Comparison of ENCODE assay signal across 17 cellular contexts in the genomic region with DNA sequence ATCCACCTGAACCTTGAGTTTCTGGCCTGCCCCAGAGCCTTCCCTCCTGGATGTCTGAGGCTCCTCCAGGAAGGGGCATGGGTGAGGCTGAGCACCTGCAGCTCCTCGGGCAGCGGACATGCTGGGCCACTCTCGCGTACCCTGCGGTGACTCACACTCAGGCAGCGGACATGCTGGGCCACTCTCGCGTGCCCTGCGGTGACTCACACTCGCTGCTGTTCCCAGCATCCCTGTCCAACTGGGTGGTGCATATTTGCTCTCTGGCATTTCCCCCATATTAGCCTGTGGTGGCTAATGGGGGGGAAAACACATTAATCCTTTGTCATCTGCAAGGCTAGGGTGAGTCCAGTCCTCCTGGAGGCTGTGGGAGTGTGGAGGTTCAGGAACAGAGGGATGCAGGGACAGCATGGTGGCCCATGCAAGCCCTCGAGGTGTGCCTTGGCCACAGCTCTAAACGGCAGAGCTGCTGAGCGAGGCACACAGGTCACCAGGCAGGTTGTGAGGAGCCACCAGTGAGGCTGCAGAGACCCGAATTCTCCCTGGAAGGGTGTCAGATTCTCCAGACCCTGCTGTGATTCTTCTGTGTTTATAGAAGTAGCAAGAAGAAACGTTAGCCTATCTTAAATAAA.
A peak's percentile ranks its signal among the peaks of the same experiment; 100 is the strongest.
DNase-seq lines count a peak whose midpoint lies in the region; ATAC-seq and TF ChIP-seq lines count a peak whose summit lies in the region.
"Had no signal": no experiment of that assay in that cellular context is flagged by ENCODE, and none has a peak within 500 bp of the region (broad histone marks: within the 10 kb centered on the region; RNA-seq: fewer than 3 reads in every experiment).

No MANE protein-coding gene starts in this region.

- H3K4me1 ChIP-seq in PC-9 (replicated peaks; ENCODE audit: insufficient read depth) (no peaks in the 10 kb centered on the region; the same call in 1 of the 2 replicates), thoracic aorta (ENCODE audit: control insufficient read depth in 1 of 2, low read depth in 2 of 2) (peaks cover 11 to 18% of the 10 kb centered on the region in 2 donors), mucosa of descending colon (ENCODE audit: low read depth) (no peaks in the 10 kb centered on the region)
- H3K4me1 ChIP-seq: transverse colon had no signal

- no peak for ATAC-seq in activated naive CD4-positive, alpha-beta T cell treated with anti-CD3 and anti-CD28 coated beads, Interleukin-2, amount 50 U/mL, for 72 hours
- no peak for ATAC-seq in thoracic aorta (ENCODE audit: insufficient number of reproducible peaks, low FRiP score, low read depth)
- no peak for ATAC-seq in mucosa of descending colon
- ATAC-seq: CD8-positive, alpha-beta T cell had no signal

- no peak overlapping the region for H3K27ac Mint-ChIP-seq in activated naive CD4-positive, alpha-beta T cell treated with anti-CD3 and anti-CD28 coated beads, Interleukin-2, amount 50 U/mL, for 72 hours
- H3K27ac Mint-ChIP-seq: activated CD4-positive, alpha-beta T cell treated with anti-CD3 and anti-CD28 coated beads, Interleukin-2, amount 10 ng/mL, durations not matched to agents 24 days and 14 days; activated naive CD4-positive, alpha-beta T cell treated with anti-CD3 and anti-CD28 coated beads, Interleukin-2, amount 10 ng/mL, durations not matched to agents 7 days and 5 days; CD8-positive, alpha-beta T cell; IgD-negative memory B cell had no signal

- H3K27ac ChIP-seq in PC-9: no peak overlapping the region
- H3K27ac ChIP-seq in thoracic aorta: peak overlapping the region in 1 of 2 donors; percentile 23
- H3K27ac ChIP-seq: neutrophil, transverse colon had no signal

- H3K27me3 ChIP-seq in PC-9 (ENCODE audit: insufficient read depth, low read depth) (peaks cover 93% of the 10 kb centered on the region), thoracic aorta (replicated peaks; ENCODE audit: insufficient read depth) (no peaks in the 10 kb centered on the region)
- H3K27me3 ChIP-seq: transverse colon had no signal

- TF ChIP-seq CTCF in PC-9 (conservative IDR thresholded peaks at IDR 0.05) (no peak), thoracic aorta (IDR thresholded peaks at IDR 0.05) (no peak), mucosa of descending colon (IDR thresholded peaks at IDR 0.05) (no peak)

- H3K36me3 ChIP-seq in PC-9 (ENCODE audit: low read depth): no peaks in the 10 kb centered on the region
- no peaks in the 10 kb centered on the region for H3K36me3 ChIP-seq in thoracic aorta
- H3K36me3 ChIP-seq in mucosa of descending colon (ENCODE audit: low read depth): no peaks in the 10 kb centered on the region
- H3K36me3 ChIP-seq: neutrophil, transverse colon had no signal

- no peaks in the 10 kb centered on the region for H3K9me2 ChIP-seq in PC-9 (ENCODE audit: insufficient read depth)

- no peaks in the 10 kb centered on the region for H3K9me3 Mint-ChIP-seq in activated naive CD4-positive, alpha-beta T cell treated with anti-CD3 and anti-CD28 coated beads, Interleukin-2, amount 50 U/mL, for 72 hours
- H3K9me3 Mint-ChIP-seq: activated CD4-positive, alpha-beta T cell treated with anti-CD3 and anti-CD28 coated beads, Interleukin-2, amount 10 ng/mL, durations not matched to agents 24 days and 14 days; activated naive CD4-positive, alpha-beta T cell treated with anti-CD3 and anti-CD28 coated beads, Interleukin-2, amount 10 ng/mL, durations not matched to agents 7 days and 5 days; CD8-positive, alpha-beta T cell had no signal

- H3F3A ChIP-seq in PC-9 (ENCODE audit: insufficient read depth, low read depth): no peaks in the 10 kb centered on the region

- POLR2A ChIA-PET in PC-9 (lab: Charles Lee; ENCODE audit: unreplicated experiment): no interaction called here

- H3K4me2 ChIP-seq in PC-9: no peak overlapping the region

- peak; percentile 2 for DNase-seq in activated naive CD4-positive, alpha-beta T cell treated with anti-CD3 and anti-CD28 coated beads, Interleukin-2, amount 50 U/mL, for 16 hours
- no peak for DNase-seq in activated naive CD4-positive, alpha-beta T cell treated with anti-CD3 and anti-CD28 coated beads, Interleukin-2, amount 50 U/mL, for 72 hours (ENCODE audit: low spot score in 2 of 2)
- peak; percentile 7 to 74 for DNase-seq in PC-9
- DNase-seq in foreskin melanocyte: peak; percentile 30
- peak; percentile 53 for DNase-seq in thoracic aorta (ENCODE audit: low spot score)
- no peak for DNase-seq in dedifferentiated amniotic fluid mesenchymal stem cell (ENCODE audit: extremely low spot score)
- no peak for DNase-seq in activated gamma-delta T cell treated with Interleukin-2 at 50 U/mL for 16 hours
- no peak for DNase-seq in mucosa of descending colon
- DNase-seq: 8988T; activated CD4-positive, alpha-beta T cell treated with anti-CD3 and anti-CD28 coated beads, Interleukin-2, amount 10 ng/mL, durations not matched to agents 24 days and 14 days; activated naive CD4-positive, alpha-beta T cell treated with anti-CD3 and anti-CD28 coated beads, Interleukin-2, amount 10 ng/mL, durations not matched to agents 7 days and 5 days; CD8-positive, alpha-beta T cell; NCI-H1048; NCI-H2171; transverse colon had no signal

- no peaks in the 10 kb centered on the region for H3K36me3 Mint-ChIP-seq in activated naive CD4-positive, alpha-beta T cell treated with anti-CD3 and anti-CD28 coated beads, Interleukin-2, amount 50 U/mL, for 72 hours
- H3K36me3 Mint-ChIP-seq: activated naive CD4-positive, alpha-beta T cell treated with anti-CD3 and anti-CD28 coated beads, Interleukin-2, amount 10 ng/mL, durations not matched to agents 7 days and 5 days; CD8-positive, alpha-beta T cell; IgD-negative memory B cell had no signal

- CTCF ChIA-PET in PC-9 (lab: Charles Lee): no interaction called here

- H2AFZ ChIP-seq in PC-9: no peak overlapping the region

- H3K9me3 ChIP-seq in PC-9 (ENCODE audit: insufficient read depth, low read depth): no peaks in the 10 kb centered on the region
- no peaks in the 10 kb centered on the region for H3K9me3 ChIP-seq in thoracic aorta
- no peaks in the 10 kb centered on the region for H3K9me3 ChIP-seq in mucosa of descending colon
- H3K9me3 ChIP-seq: neutrophil, transverse colon had no signal

- BruUV-seq in PC-9 (replicated peaks; lab: Mats Ljungman, UMichigan): no TSS peak

- H3K79me2 ChIP-seq in PC-9 (ENCODE audit: low read depth): no peaks in the 10 kb centered on the region

- H3K4me3 ChIP-seq in PC-9 (no peak overlapping the region), thoracic aorta (no peak overlapping the region), mucosa of descending colon (no peak overlapping the region)
- H3K4me3 ChIP-seq: transverse colon had no signal

- intact Hi-C loops in PC-9 (cut with micrococcal nuclease; ENCODE audit: unreplicated experiment): no loop called here
- intact Hi-C loops in mucosa of descending colon (cut with DNase I, micrococcal nuclease): no loop called here

- H4K20me1 ChIP-seq in PC-9 (ENCODE audit: insufficient read depth): 0 out of 2 replicates have a peak, but pooled peaks cover 4% of the 10 kb centered on the region

Comparison
In these comparisons a context has a peak if more than half of its experiments do, and no peak if none do; other contexts are left out.
1. DNase-seq: peak in activated naive CD4-positive, alpha-beta T cell treated with anti-CD3 and anti-CD28 coated beads, Interleukin-2, amount 50 U/mL, for 16 hours (single experiment), PC-9 (2 of 2), foreskin melanocyte (single experiment) and thoracic aorta (single experiment); none in activated naive CD4-positive, alpha-beta T cell treated with anti-CD3 and anti-CD28 coated beads, Interleukin-2, amount 50 U/mL, for 72 hours (0 of 2), dedifferentiated amniotic fluid mesenchymal stem cell (single experiment), activated gamma-delta T cell treated with Interleukin-2 at 50 U/mL for 16 hours (single experiment) and mucosa of descending colon (0 of 3).